Comparison of ENCODE assay signal across 13 cellular contexts in the genomic region with DNA sequence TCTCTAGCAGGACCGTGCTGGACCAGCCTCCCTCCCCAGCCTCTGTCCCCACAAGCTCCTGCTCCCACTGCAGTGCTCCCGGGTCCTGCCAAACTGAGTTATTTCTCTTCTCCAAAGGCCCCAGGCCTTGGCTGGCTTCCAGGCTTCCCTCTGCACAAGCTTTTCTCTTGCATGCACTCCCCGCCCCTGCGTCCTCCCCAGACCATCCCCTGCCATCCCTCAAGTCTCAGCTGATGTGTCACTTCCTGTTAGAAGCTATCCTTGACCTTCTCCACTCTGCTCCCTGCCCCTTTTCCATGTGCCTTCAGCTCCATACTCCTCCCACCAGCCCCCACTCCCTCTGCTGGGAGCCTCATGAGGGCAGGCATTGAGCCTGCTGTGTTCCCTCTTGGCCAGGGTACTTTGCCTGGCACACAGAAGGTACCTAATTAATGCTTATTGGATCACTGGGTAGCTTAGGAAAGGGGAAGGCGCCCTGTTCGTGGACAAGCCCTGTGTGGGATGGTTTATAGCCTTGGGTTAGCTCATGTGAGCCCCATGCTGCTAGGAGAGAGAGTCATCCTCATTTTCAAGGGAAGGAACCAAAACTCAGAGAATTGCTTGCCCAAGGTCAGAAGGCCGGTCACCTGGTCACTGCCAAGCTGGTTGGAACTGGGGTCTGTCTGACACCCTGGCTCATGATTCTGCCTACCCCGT. TPM values are rescaled to one million over a fixed set of nuclear protein-coding genes. Genes with fewer than 3 reads are reported as not detected.
DNase-seq lines count a peak whose midpoint lies in the region; ATAC-seq and TF ChIP-seq lines count a peak whose summit lies in the region.
"Had no signal": no experiment of that assay in that cellular context is flagged by ENCODE, and none has a peak within 500 bp of the region (broad histone marks: within the 10 kb centered on the region; RNA-seq: fewer than 3 reads in every experiment).

No MANE protein-coding gene starts in this region.

- no peaks in the 10 kb centered on the region for H3K4me1 Mint-ChIP-seq in activated T-helper 17 cell treated with anti-CD3 and anti-CD28 coated beads, Interleukin-2, amount 50 U/mL, for 72 hours
- peaks cover 6 to 20% of the 10 kb centered on the region in 2 donors for H3K4me1 Mint-ChIP-seq in stimulated activated naive B cell treated with anti-CD40 and anti-IgM and Interleukin-4, amounts not matched to agents 10 μg/mL and 1 μg/mL and 100 μg/mL, for 72 hours

- peaks cover 4% of the 10 kb centered on the region for H3K27me3 Mint-ChIP-seq in activated T-helper 17 cell treated with anti-CD3 and anti-CD28 coated beads, Interleukin-2, amount 50 U/mL, for 72 hours
- peaks cover 31 to 36% of the 10 kb centered on the region in 2 donors for H3K27me3 Mint-ChIP-seq in stimulated activated naive B cell treated with anti-CD40 and anti-IgM and Interleukin-4, amounts not matched to agents 10 μg/mL and 1 μg/mL and 100 μg/mL, for 72 hours
- H3K27me3 Mint-ChIP-seq: stimulated activated naive CD8-positive, alpha-beta T cell treated with anti-CD3 and anti-CD28 coated beads, Interleukin-15, Interleukin-2, amounts not matched to agents 100 ng/mL and 50 ng/mL, for 24 hours had no signal

- no peak for ATAC-seq in activated T-helper 17 cell treated with anti-CD3 and anti-CD28 coated beads, Interleukin-2, amount 50 U/mL, for 72 hours (replicated peaks)
- no peak for ATAC-seq in stimulated activated naive B cell treated with anti-CD40 and anti-IgM and Interleukin-4, amounts not matched to agents 10 μg/mL and 1 μg/mL and 100 μg/mL, for 72 hours (replicated peaks)
- ATAC-seq in HG03159 (IDR thresholded peaks at IDR 0.05; ENCODE audit: unreplicated experiment), result no peak
- ATAC-seq: activated naive CD8-positive, alpha-beta T cell treated with anti-CD3 and anti-CD28 coated beads, Interleukin-2, amount 50 U/mL, for 24 hours had no signal

- H3K27me3 ChIP-seq in spleen (replicated peaks in 1 of 7), result no peaks in the 10 kb centered on the region
- H3K27me3 ChIP-seq: SJSA1 had no signal

- no peaks in the 10 kb centered on the region for H3K36me3 Mint-ChIP-seq in activated T-helper 17 cell treated with anti-CD3 and anti-CD28 coated beads, Interleukin-2, amount 50 U/mL, for 72 hours (ENCODE audit: low read depth)
- no peaks in the 10 kb centered on the region for H3K36me3 Mint-ChIP-seq in stimulated activated naive B cell treated with anti-CD40 and anti-IgM and Interleukin-4, amounts not matched to agents 10 μg/mL and 1 μg/mL and 100 μg/mL, for 72 hours

- intact Hi-C loops in spleen (cut with DNase I; ENCODE audit: low total_unique reads), result no loop called here

- H3K9me3 Mint-ChIP-seq in activated T-helper 17 cell treated with anti-CD3 and anti-CD28 coated beads, Interleukin-2, amount 50 U/mL, for 72 hours, result no peaks in the 10 kb centered on the region
- H3K9me3 Mint-ChIP-seq in stimulated activated naive B cell treated with anti-CD40 and anti-IgM and Interleukin-4, amounts not matched to agents 10 μg/mL and 1 μg/mL and 100 μg/mL, for 72 hours, result no peaks in the 10 kb centered on the region
- H3K9me3 Mint-ChIP-seq: activated naive CD8-positive, alpha-beta T cell treated with anti-CD3 and anti-CD28 coated beads, Interleukin-2, amount 50 U/mL, for 24 hours; stimulated activated naive CD8-positive, alpha-beta T cell treated with anti-CD3 and anti-CD28 coated beads, Interleukin-15, Interleukin-2, amounts not matched to agents 100 ng/mL and 50 ng/mL, for 24 hours had no signal

- H3K4me1 ChIP-seq in spleen, result peaks cover 3 to 41% (median 29%) of the 10 kb centered on the region in 6 donors

- no peaks in the 10 kb centered on the region for H3K36me3 ChIP-seq in spleen
- H3K36me3 ChIP-seq: SJSA1 had no signal

- no peak for TF ChIP-seq POLR2A in spleen (IDR thresholded peaks at IDR 0.05)

- H3K27ac Mint-ChIP-seq in activated T-helper 17 cell treated with anti-CD3 and anti-CD28 coated beads, Interleukin-2, amount 50 U/mL, for 72 hours, result peak overlapping the region; percentile 24
- no peak overlapping the region for H3K27ac Mint-ChIP-seq in stimulated activated naive B cell treated with anti-CD40 and anti-IgM and Interleukin-4, amounts not matched to agents 10 μg/mL and 1 μg/mL and 100 μg/mL, for 72 hours
- H3K27ac Mint-ChIP-seq: activated naive CD8-positive, alpha-beta T cell treated with anti-CD3 and anti-CD28 coated beads, Interleukin-2, amount 50 U/mL, for 24 hours; stimulated activated naive CD8-positive, alpha-beta T cell treated with anti-CD3 and anti-CD28 coated beads, Interleukin-15, Interleukin-2, amounts not matched to agents 100 ng/mL and 50 ng/mL, for 24 hours had no signal

- no peak overlapping the region for H3K4me3 ChIP-seq in spleen
- H3K4me3 ChIP-seq: SJSA1 had no signal

- H3K9me3 ChIP-seq in spleen, result no peaks in the 10 kb centered on the region
- H3K9me3 ChIP-seq: SJSA1 had no signal

- 37 to 53% (median 45%) methylated on average over 8 of the region's 8 CpGs for whole genome bisulfite sequencing in spleen, 5 donors

- peak overlapping the region; percentile 42 to 89 (median 82) for H3K27ac ChIP-seq in spleen
- H3K27ac ChIP-seq: SJSA1 had no signal

- no peak overlapping the region for H3K4me3 Mint-ChIP-seq in activated T-helper 17 cell treated with anti-CD3 and anti-CD28 coated beads, Interleukin-2, amount 50 U/mL, for 72 hours
- H3K4me3 Mint-ChIP-seq in stimulated activated naive B cell treated with anti-CD40 and anti-IgM and Interleukin-4, amounts not matched to agents 10 μg/mL and 1 μg/mL and 100 μg/mL, for 72 hours, result no peak overlapping the region
- H3K4me3 Mint-ChIP-seq: activated naive CD8-positive, alpha-beta T cell treated with anti-CD3 and anti-CD28 coated beads, Interleukin-2, amount 50 U/mL, for 24 hours; stimulated activated naive CD8-positive, alpha-beta T cell treated with anti-CD3 and anti-CD28 coated beads, Interleukin-15, Interleukin-2, amounts not matched to agents 100 ng/mL and 50 ng/mL, for 24 hours had no signal

- peak; percentile 57 for DNase-seq in HT1080 (ENCODE audit: low read depth)
- DNase-seq in glomerular visceral epithelial cell (ENCODE audit: extremely low spot score), result peak; percentile 43
- peak; percentile 81 for DNase-seq in spleen
- DNase-seq in stimulated activated naive B cell treated with anti-CD40 and anti-IgM and Interleukin-4, amounts not matched to agents 10 μg/mL and 1 μg/mL and 100 μg/mL, for 72 hours, result no peak
- DNase-seq in globus pallidus (ENCODE audit: low spot score), result no peak
- DNase-seq: activated CD4-positive, alpha-beta T cell treated with anti-CD3 and anti-CD28 coated beads, Interleukin-2, amount 50 U/mL, for 4 hours; activated naive CD8-positive, alpha-beta T cell treated with anti-CD3 and anti-CD28 coated beads, Interleukin-2, amount 50 U/mL, for 24 hours; DND-41; NCI-H187 had no signal

- TF ChIP-seq CTCF in spleen (IDR thresholded peaks at IDR 0.05 in 8 of 11, conservative IDR thresholded peaks at IDR 0.05 in 3 of 11), result no peak

RNA-seq across cellular contexts. Expression of a gene that starts 56.4 kb away (rescaled TPM):
- total RNA-seq in HT1080 (2014; rRNA removed; shearing (Covaris generic)), result 28.0 and 44.1 TPM in 2 replicates
- 19.1 and 22.8 TPM in 2 replicates for polyA plus RNA-seq in HT1080 (2015; cell fraction: cytosol; rRNA removed)
- polyA plus RNA-seq in HT1080 (2015; cell fraction: nucleus; rRNA removed), result 20.0 and 21.1 TPM in 2 replicates
- 10 to 100 TPM; 35.1 to 43.6 TPM for total RNA-seq in activated T-helper 17 cell treated with anti-CD3 and anti-CD28 coated beads, Interleukin-2, amount 50 U/mL, for 72 hours
- total RNA-seq in spleen, result 10 to 100 TPM; 43.5 to 63.5 (median 45.6) TPM
- polyA plus RNA-seq in spleen, result 10 to 100 TPM in 1 of 3 donors, 1 to 10 TPM in 2; 6.2 to 10.4 (median 7.5) TPM

Comparison
In these comparisons a context has a peak if more than half of its experiments do, and no peak if none do; other contexts are left out.
1. DNase-seq: peak in HT1080 (single experiment), glomerular visceral epithelial cell (single experiment) and spleen (single experiment); none in stimulated activated naive B cell treated with anti-CD40 and anti-IgM and Interleukin-4, amounts not matched to agents 10 μg/mL and 1 μg/mL and 100 μg/mL, for 72 hours (single experiment) and globus pallidus (single experiment).